Comparison of ENCODE assay signal across 7 cellular contexts in the genomic region with DNA sequence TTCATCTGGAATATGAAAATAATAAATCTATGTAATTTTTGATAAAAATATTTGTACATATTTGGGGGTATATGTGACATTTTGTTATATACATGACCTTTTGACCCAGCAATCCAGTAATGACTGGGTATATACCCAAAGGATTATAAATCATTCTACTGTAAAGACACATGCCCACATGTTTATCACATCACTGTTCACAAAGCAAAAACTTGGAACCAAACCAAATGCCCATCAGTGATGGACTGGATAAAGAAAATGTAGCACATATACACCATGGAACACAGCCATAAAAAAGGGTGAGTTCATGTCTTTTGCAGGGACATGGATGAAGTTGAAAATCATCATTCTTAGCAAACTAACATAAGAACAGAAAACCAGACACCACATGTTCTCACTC.
"Had no signal": no experiment of that assay in that cellular context is flagged by ENCODE, and none has a peak within 500 bp of the region (broad histone marks: within the 10 kb centered on the region; RNA-seq: fewer than 3 reads in every experiment).

No MANE protein-coding gene starts in this region.

- H3K27ac ChIP-seq: HL-60 had no signal

- H3K4me1 Mint-ChIP-seq: IgD-negative memory B cell had no signal

- H3K27me3 Mint-ChIP-seq: IgD-negative memory B cell had no signal

- ATAC-seq: HepG2, K562 had no signal

- H3K4me3 ChIP-seq: K562 had no signal

- H3K36me3 Mint-ChIP-seq: IgD-negative memory B cell had no signal

- H3K4me3 Mint-ChIP-seq: IgD-negative memory B cell had no signal

- H3K27ac Mint-ChIP-seq: IgD-negative memory B cell had no signal

- DNase-seq: IMR-90, KBM-7, KG1 had no signal
